28 cellular contexts compared by ENCODE assay signal in the genomic region with DNA sequence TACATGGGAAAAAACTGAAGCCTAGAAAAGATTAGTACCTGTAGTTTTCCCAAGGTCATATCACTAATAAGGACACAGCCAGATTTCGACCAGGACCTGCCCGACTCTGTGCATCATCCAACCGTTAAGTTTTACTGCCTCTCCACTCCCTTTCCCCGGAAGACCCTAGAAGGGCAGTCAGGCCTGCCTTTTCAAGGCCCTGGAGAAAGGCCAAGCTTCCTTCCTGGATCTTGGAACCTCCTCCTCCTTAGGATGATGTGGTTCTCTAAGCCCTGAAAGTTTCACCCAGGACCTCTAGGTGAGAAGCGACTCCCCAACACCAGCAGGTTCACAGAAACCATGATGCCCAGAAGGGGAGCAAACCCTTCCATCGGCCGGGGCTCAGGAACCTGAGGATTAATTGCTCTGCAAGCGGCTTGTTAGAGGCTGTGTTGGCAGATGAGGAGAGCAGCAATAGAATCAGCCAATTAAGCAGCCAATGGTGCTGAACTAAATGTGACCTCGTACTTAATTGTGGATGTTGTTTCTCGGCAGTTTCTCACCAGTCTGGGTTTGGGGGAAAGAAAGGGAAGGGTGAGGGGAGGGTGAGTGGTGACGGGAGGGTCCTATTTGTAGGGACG.
DNase-seq lines count a peak whose midpoint lies in the region; ATAC-seq and TF ChIP-seq lines count a peak whose summit lies in the region.
"Had no signal": no experiment of that assay in that cellular context is flagged by ENCODE, and none has a peak within 500 bp of the region (broad histone marks: within the 10 kb centered on the region; RNA-seq: fewer than 3 reads in every experiment).

No MANE protein-coding gene starts in this region.

- no peak for TF ChIP-seq EP300 in ovary (IDR thresholded peaks at IDR 0.05)

- no peaks in the 10 kb centered on the region for H3K4me1 Mint-ChIP-seq in CD4-positive, alpha-beta T cell (ENCODE audit: low read depth)

- H3K4me1 ChIP-seq in ovary (ENCODE audit: insufficient read depth), result peaks cover 3% of the 10 kb centered on the region
- H3K4me1 ChIP-seq: BE2C, right lobe of liver, spleen, vagina had no signal

- no peaks in the 10 kb centered on the region for H3K36me3 ChIP-seq in ovary
- H3K36me3 ChIP-seq: BE2C, gastrocnemius medialis, right lobe of liver, SJCRH30, spleen, vagina had no signal

- H3K4me3 Mint-ChIP-seq in CD4-positive, alpha-beta T cell, result no peak overlapping the region
- H3K4me3 Mint-ChIP-seq: activated CD8-positive, alpha-beta T cell treated with anti-CD3 and anti-CD28 coated beads for 36 hours; natural killer cell treated with Interleukin-12 subunit alpha and Interleukin-12 subunit beta and Interleukin-15 and Interleukin-18, amount 100 ng/mL, for 72 hours; stimulated activated naive CD8-positive, alpha-beta T cell treated with anti-CD3 and anti-CD28 coated beads, Interleukin-15, Interleukin-2, amounts not matched to agents 100 ng/mL and 50 ng/mL, for 24 hours had no signal

- TF ChIP-seq CTCF in ovary (IDR thresholded peaks at IDR 0.05), result no peak
- TF ChIP-seq CTCF in CD4-positive, alpha-beta T cell (IDR thresholded peaks at IDR 0.05), result no peak

- H3K27ac Mint-ChIP-seq in CD4-positive, alpha-beta T cell, result no peak overlapping the region
- H3K27ac Mint-ChIP-seq: activated CD8-positive, alpha-beta T cell treated with anti-CD3 and anti-CD28 coated beads for 36 hours; natural killer cell treated with Interleukin-12 subunit alpha and Interleukin-12 subunit beta and Interleukin-15 and Interleukin-18, amount 100 ng/mL, for 72 hours; stimulated activated naive CD8-positive, alpha-beta T cell treated with anti-CD3 and anti-CD28 coated beads, Interleukin-15, Interleukin-2, amounts not matched to agents 100 ng/mL and 50 ng/mL, for 24 hours had no signal

- no peaks in the 10 kb centered on the region for H3K27me3 ChIP-seq in ovary
- H3K27me3 ChIP-seq in CD4-positive, alpha-beta T cell (ENCODE audit: control insufficient read depth, insufficient read depth, low read length), result no peaks in the 10 kb centered on the region
- H3K27me3 ChIP-seq: BE2C, gastrocnemius medialis, right lobe of liver, SJCRH30, vagina had no signal

- 21 to 33% (median 22%) methylated on average over 12 of the region's 12 CpGs for WGBS in ovary, 3 donors

- CTCF ChIA-PET in CD4-positive, alpha-beta T cell (lab: Charles Lee), result no interaction called here

- POLR2A ChIA-PET in CD4-positive, alpha-beta T cell (lab: Charles Lee), result no interaction called here

- no peak overlapping the region for H3K27ac ChIP-seq in ovary
- no peak overlapping the region for H3K27ac ChIP-seq in CD4-positive, alpha-beta T cell (ENCODE audit: low read depth, low read length)
- H3K27ac ChIP-seq: gastrocnemius medialis, parathyroid adenoma, right lobe of liver, SJCRH30, spleen, vagina had no signal

- H3K9me3 ChIP-seq in ovary, result no peaks in the 10 kb centered on the region
- no peaks in the 10 kb centered on the region for H3K9me3 ChIP-seq in CD4-positive, alpha-beta T cell (ENCODE audit: control insufficient read depth, low read length)
- H3K9me3 ChIP-seq: BE2C, gastrocnemius medialis, right lobe of liver, SJCRH30, vagina had no signal

- DNase-seq in DMS79 (lab: John Stamatoyannopoulos, UW) (peak; percentile 81), NCI-H1694 (lab: John Stamatoyannopoulos, UW) (peak; percentile 76), glomerular visceral epithelial cell (ENCODE audit: extremely low spot score) (peak; percentile 34), ovary (peak in 4 of 5 donors; percentile 31 to 52 (median 46)), NCI-H1436 treated with DMSO at 0.1 percent for 48 hours (lab: John Stamatoyannopoulos, UW) (no peak), cardiac septum (ENCODE audit: low spot score) (no peak)
- no peak for DNase-seq in CD4-positive, alpha-beta T cell
- no peak for DNase-seq in activated effector memory CD4-positive, alpha-beta T cell treated with anti-CD3 and anti-CD28 coated beads, Interleukin-2, amount 50 U/mL, for 16 hours
- DNase-seq: activated CD8-positive, alpha-beta memory T cell treated with anti-CD3 and anti-CD28 coated beads, Interleukin-2, amount 50 U/mL, for 48 hours; activated CD8-positive, alpha-beta T cell treated with anti-CD3 and anti-CD28 coated beads for 36 hours; activated naive CD4-positive, alpha-beta T cell treated with anti-CD3 and anti-CD28 coated beads, Interleukin-2, amount 50 U/mL, for 16 hours; BE2C; DMS53; gastrocnemius medialis; GDM1; left cardiac atrium; MV-4-11; NCI-H1930; NCI-H526 treated with DMSO at 0.1 percent for 48 hours; right lobe of liver; SJCRH30; spleen; stimulated activated CD4-positive, alpha-beta T cell treated with anti-CD3 and anti-CD28 coated beads, Interleukin-2, amount 100 ng/mL, for 24 hours; SW 1271 had no signal

- intact Hi-C loops in ovary (cut with DNase I), result no loop called here
- intact Hi-C loops in CD4-positive, alpha-beta T cell (cut with DNase I, micrococcal nuclease), result no loop called here
- intact Hi-C loops in cardiac septum (cut with DNase I), result no loop called here

- no peak for TF ChIP-seq POLR2A in ovary (IDR thresholded peaks at IDR 0.05)

- H3K9me3 Mint-ChIP-seq in CD4-positive, alpha-beta T cell, result no peaks in the 10 kb centered on the region
- H3K9me3 Mint-ChIP-seq: activated CD8-positive, alpha-beta T cell treated with anti-CD3 and anti-CD28 coated beads for 36 hours; natural killer cell treated with Interleukin-12 subunit alpha and Interleukin-12 subunit beta and Interleukin-15 and Interleukin-18, amount 100 ng/mL, for 72 hours had no signal

- no peak overlapping the region for H3K4me3 ChIP-seq in ovary
- H3K4me3 ChIP-seq: gastrocnemius medialis, right lobe of liver, SJCRH30, spleen, vagina had no signal

- no peak for ATAC-seq in CD4-positive, alpha-beta T cell (ENCODE audit: poor library complexity)
- ATAC-seq: activated CD8-positive, alpha-beta T cell treated with anti-CD3 and anti-CD28 coated beads for 36 hours; gastrocnemius medialis; left cardiac atrium; right lobe of liver had no signal

- no peaks in the 10 kb centered on the region for H3K36me3 Mint-ChIP-seq in CD4-positive, alpha-beta T cell (ENCODE audit: low read depth)
- H3K36me3 Mint-ChIP-seq: natural killer cell treated with Interleukin-12 subunit alpha and Interleukin-12 subunit beta and Interleukin-15 and Interleukin-18, amount 100 ng/mL, for 72 hours had no signal

- peaks cover 17% of the 10 kb centered on the region for H3K27me3 Mint-ChIP-seq in CD4-positive, alpha-beta T cell

Comparison
In these comparisons a context has a peak if more than half of its experiments do, and no peak if none do; other contexts are left out.
1. DNase-seq: peak in DMS79 (single experiment), NCI-H1694 (single experiment), glomerular visceral epithelial cell (single experiment) and ovary (4 of 5); none in CD4-positive, alpha-beta T cell (0 of 10), NCI-H1436 treated with DMSO at 0.1 percent for 48 hours (single experiment), cardiac septum (single experiment) and activated effector memory CD4-positive, alpha-beta T cell treated with anti-CD3 and anti-CD28 coated beads, Interleukin-2, amount 50 U/mL, for 16 hours (single experiment).